Comparison of ENCODE assay signal across 2 cellular contexts in the genomic region with DNA sequence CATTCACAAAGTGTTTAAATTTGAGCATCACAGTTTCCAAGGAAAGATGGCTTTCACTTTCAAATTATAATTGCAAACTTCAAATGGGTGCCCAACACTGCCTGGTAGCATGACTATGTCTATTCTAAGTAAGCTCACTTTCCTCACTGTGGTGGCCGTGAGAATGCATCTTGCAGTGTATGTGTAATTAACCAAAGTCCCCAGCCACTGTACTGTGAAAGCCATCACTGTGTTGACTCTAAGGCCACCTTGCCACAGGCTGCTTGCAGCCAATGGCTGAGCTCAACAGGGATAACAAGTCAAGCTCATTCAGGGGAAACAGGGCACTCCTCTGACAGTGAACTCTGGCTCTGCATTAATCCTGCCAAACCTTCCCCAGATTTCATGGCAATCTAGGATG.
TF ChIP-seq lines count a peak whose summit lies in the region.

No MANE protein-coding gene starts in this region.

TF ChIP-seq in HepG2, 621 proteins besides CTCF, POLR2A, EP300 and RAD21:
- TF ChIP-seq ATF7 (IDR thresholded peaks at IDR 0.05) = no peak
- no peak for TF ChIP-seq ATF7 (CRISPR knock-in tag; IDR thresholded peaks at IDR 0.05)
- TF ChIP-seq, protein P1, sequence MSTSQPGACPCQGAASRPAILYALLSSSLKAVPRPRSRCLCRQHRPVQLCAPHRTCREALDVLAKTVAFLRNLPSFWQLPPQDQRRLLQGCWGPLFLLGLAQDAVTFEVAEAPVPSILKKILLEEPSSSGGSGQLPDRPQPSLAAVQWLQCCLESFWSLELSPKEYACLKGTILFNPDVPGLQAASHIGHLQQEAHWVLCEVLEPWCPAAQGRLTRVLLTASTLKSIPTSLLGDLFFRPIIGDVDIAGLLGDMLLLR (CRISPR knock-in tag; IDR thresholded peaks at IDR 0.05) = no peak
- no peak for TF ChIP-seq ZNF430 (CRISPR knock-in tag; IDR thresholded peaks at IDR 0.05)
- no peak for TF ChIP-seq ZNF879 (CRISPR knock-in tag; IDR thresholded peaks at IDR 0.05)
- no peak for TF ChIP-seq ZNF432 (CRISPR knock-in tag; IDR thresholded peaks at IDR 0.05; ENCODE audit: borderline replicate concordance)
- TF ChIP-seq RFXAP (CRISPR knock-in tag; IDR thresholded peaks at IDR 0.05; ENCODE audit: borderline replicate concordance) = no peak
- no peak for TF ChIP-seq NFYC (CRISPR knock-in tag; IDR thresholded peaks at IDR 0.05)
- TF ChIP-seq, protein P2, sequence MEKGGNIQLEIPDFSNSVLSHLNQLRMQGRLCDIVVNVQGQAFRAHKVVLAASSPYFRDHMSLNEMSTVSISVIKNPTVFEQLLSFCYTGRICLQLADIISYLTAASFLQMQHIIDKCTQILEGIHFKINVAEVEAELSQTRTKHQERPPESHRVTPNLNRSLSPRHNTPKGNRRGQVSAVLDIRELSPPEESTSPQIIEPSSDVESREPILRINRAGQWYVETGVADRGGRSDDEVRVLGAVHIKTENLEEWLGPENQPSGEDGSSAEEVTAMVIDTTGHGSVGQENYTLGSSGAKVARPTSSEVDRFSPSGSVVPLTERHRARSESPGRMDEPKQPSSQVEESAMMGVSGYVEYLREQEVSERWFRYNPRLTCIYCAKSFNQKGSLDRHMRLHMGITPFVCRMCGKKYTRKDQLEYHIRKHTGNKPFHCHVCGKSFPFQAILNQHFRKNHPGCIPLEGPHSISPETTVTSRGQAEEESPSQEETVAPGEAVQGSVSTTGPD (CRISPR knock-in tag; IDR thresholded peaks at IDR 0.05) = no peak
- TF ChIP-seq, protein P3, sequence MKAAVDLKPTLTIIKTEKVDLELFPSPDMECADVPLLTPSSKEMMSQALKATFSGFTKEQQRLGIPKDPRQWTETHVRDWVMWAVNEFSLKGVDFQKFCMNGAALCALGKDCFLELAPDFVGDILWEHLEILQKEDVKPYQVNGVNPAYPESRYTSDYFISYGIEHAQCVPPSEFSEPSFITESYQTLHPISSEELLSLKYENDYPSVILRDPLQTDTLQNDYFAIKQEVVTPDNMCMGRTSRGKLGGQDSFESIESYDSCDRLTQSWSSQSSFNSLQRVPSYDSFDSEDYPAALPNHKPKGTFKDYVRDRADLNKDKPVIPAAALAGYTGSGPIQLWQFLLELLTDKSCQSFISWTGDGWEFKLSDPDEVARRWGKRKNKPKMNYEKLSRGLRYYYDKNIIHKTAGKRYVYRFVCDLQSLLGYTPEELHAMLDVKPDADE (CRISPR knock-in tag; IDR thresholded peaks at IDR 0.05) = no peak
- no peak for TF ChIP-seq POLR2AphosphoS2 (IDR thresholded peaks at IDR 0.05; ENCODE audit: low read depth, low read length)
- no peak for TF ChIP-seq ZFP82 (CRISPR knock-in tag; IDR thresholded peaks at IDR 0.05; ENCODE audit: borderline replicate concordance)
- TF ChIP-seq, protein P4, sequence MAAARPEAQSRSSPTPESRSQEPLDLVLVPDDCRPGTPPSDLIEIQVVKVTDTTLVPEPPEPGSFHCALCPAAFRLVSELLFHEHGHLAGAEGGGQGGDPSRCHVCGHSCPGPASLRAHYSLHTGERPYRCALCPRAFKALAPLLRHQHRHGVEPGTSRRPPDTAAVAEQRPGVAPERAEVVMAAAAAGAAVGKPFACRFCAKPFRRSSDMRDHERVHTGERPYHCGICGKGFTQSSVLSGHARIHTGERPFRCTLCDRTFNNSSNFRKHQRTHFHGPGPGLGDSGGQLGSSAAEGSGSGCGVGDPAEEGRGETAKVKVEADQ (CRISPR knock-in tag; IDR thresholded peaks at IDR 0.05; ENCODE audit: borderline replicate concordance) = no peak
- TF ChIP-seq ZFY (CRISPR knock-in tag; IDR thresholded peaks at IDR 0.05) = no peak
- no peak for TF ChIP-seq TOPORS (CRISPR knock-in tag; IDR thresholded peaks at IDR 0.05)
- TF ChIP-seq IRF2 (CRISPR knock-in tag; IDR thresholded peaks at IDR 0.05) = no peak
- TF ChIP-seq ZNF749 (CRISPR knock-in tag; IDR thresholded peaks at IDR 0.05; ENCODE audit: borderline replicate concordance) = no peak
- no peak for TF ChIP-seq CBX5 (CRISPR knock-in tag; IDR thresholded peaks at IDR 0.05; ENCODE audit: borderline replicate concordance)
- TF ChIP-seq ZNF556 (CRISPR knock-in tag; IDR thresholded peaks at IDR 0.05; ENCODE audit: borderline replicate concordance) = no peak
- TF ChIP-seq ZNF331 (CRISPR knock-in tag; IDR thresholded peaks at IDR 0.05) = no peak
- TF ChIP-seq, protein P5, sequence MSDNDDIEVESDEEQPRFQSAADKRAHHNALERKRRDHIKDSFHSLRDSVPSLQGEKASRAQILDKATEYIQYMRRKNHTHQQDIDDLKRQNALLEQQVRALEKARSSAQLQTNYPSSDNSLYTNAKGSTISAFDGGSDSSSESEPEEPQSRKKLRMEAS (IDR thresholded peaks at IDR 0.05) = no peak

TF ChIP-seq in HCT116, 20 proteins besides CTCF, POLR2A, EP300 and RAD21:
- no peak for TF ChIP-seq CEBPB (IDR thresholded peaks at IDR 0.05; ENCODE audit: low read depth)
- no peak for TF ChIP-seq TCF7L2 (IDR thresholded peaks at IDR 0.05; ENCODE audit: borderline replicate concordance, extremely low read depth, insufficient read depth, insufficient read length)
- TF ChIP-seq EGR1 (IDR thresholded peaks at IDR 0.05; ENCODE audit: low read depth) = no peak
- no peak for TF ChIP-seq EZH2 (IDR thresholded peaks at IDR 0.05)
- no peak for TF ChIP-seq ZFX (IDR thresholded peaks at IDR 0.05)
- no peak for TF ChIP-seq EZH2phosphoT487 (IDR thresholded peaks at IDR 0.05; ENCODE audit: borderline replicate concordance)
TF ChIP-seq in HCT116: peak in this region for 0.
